25 cellular contexts compared by ENCODE assay signal in the genomic region with DNA sequence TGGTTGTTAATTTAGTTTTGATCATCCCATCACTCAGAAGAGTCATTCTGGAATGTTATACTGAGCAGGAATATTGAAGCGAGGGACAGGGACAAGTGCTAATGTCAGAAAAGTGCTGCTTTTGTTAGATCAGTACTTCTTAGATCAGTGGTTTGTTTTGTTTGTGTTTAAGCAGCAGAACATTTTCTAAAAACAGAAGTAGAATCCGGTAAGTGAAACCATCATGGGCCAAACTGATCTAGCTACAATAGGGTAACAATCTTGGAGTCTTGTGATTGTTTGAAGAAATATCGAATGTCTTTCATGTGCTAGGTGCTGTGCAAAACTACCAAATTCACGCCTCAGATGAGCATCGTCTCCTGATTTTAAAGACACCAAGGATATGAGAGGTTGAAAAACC.
"Had no signal": no experiment of that assay in that cellular context is flagged by ENCODE, and none has a peak within 500 bp of the region (broad histone marks: within the 10 kb centered on the region; RNA-seq: fewer than 3 reads in every experiment).

No MANE protein-coding gene starts in this region.

- H3K4me1 Mint-ChIP-seq: activated CD4-positive, alpha-beta T cell treated with anti-CD3 and anti-CD28 coated beads, Interleukin-2, amount 10 ng/mL, durations not matched to agents 24 days and 14 days; central memory CD8-positive, alpha-beta T cell; nephron had no signal

- H3K4me1 ChIP-seq: colonic mucosa, foreskin keratinocyte, lower lobe of right lung, transverse colon, uterus had no signal

- H3K27ac Mint-ChIP-seq: activated CD4-positive, alpha-beta T cell treated with anti-CD3 and anti-CD28 coated beads, Interleukin-2, amount 10 ng/mL, durations not matched to agents 24 days and 14 days; activated CD8-positive, alpha-beta T cell treated with anti-CD3 and anti-CD28 coated beads, Interleukin-2, amount 10 ng/mL, durations not matched to agents 7 days and 5 days; endodermal cell; nephron; T-helper 2 cell treated with Interferon-gamma antibody and Interleukin-4, amounts not matched to agents 5 μg/mL and 100 μg/mL, for 36 hours had no signal

- H2AFZ ChIP-seq: hepatocyte had no signal

- H3K79me2 ChIP-seq: hepatocyte had no signal

- H3K9me3 Mint-ChIP-seq: activated CD4-positive, alpha-beta T cell treated with anti-CD3 and anti-CD28 coated beads, Interleukin-2, amount 10 ng/mL, durations not matched to agents 24 days and 14 days; central memory CD8-positive, alpha-beta T cell; endodermal cell; nephron; T-helper 2 cell treated with Interferon-gamma antibody and Interleukin-4, amounts not matched to agents 5 μg/mL and 100 μg/mL, for 36 hours had no signal

- H3K27ac ChIP-seq: colonic mucosa, epithelial cell of prostate, foreskin keratinocyte, hepatocyte, lower lobe of right lung, transverse colon, uterus had no signal

- H3K36me3 ChIP-seq: colonic mucosa, lower lobe of right lung, transverse colon, uterus had no signal

- H3K4me2 ChIP-seq: hepatocyte had no signal

- ATAC-seq: activated CD8-positive, alpha-beta T cell treated with anti-CD3 and anti-CD28 coated beads, Interleukin-2, amount 10 ng/mL, durations not matched to agents 7 days and 5 days; foreskin keratinocyte; left colon; lower lobe of right lung; stimulated activated naive CD8-positive, alpha-beta T cell treated with anti-CD3 and anti-CD28 coated beads, Interleukin-15, Interleukin-2, amounts not matched to agents 100 U/mL and 50 U/mL, for 24 hours had no signal

- H3K9me3 ChIP-seq: colonic mucosa, lower lobe of right lung, transverse colon, uterus had no signal

- H3K4me3 ChIP-seq: colonic mucosa, hepatocyte, lower lobe of right lung, transverse colon, uterus had no signal

- DNase-seq: activated CD4-positive, alpha-beta T cell treated with anti-CD3 and anti-CD28 coated beads, Interleukin-2, amount 10 ng/mL, durations not matched to agents 24 days and 14 days; activated CD8-positive, alpha-beta T cell treated with anti-CD3 and anti-CD28 coated beads, Interleukin-2, amount 10 ng/mL, durations not matched to agents 7 days and 5 days; activated effector memory CD4-positive, alpha-beta T cell treated with anti-CD3 and anti-CD28 coated beads, Interleukin-2, amount 50 U/mL, for 16 hours; activated naive CD4-positive, alpha-beta T cell treated with anti-CD3 and anti-CD28 coated beads, Interleukin-2, amount 50 U/mL, for 16 hours; activated T-cell treated with anti-CD3 and anti-CD28 coated beads, Interleukin-2, amount 50 U/mL, for 48 hours; aorta; colonic mucosa; endodermal cell; foreskin keratinocyte; islet precursor cell; left colon; lower lobe of right lung; retina; stimulated activated CD4-positive, alpha-beta T cell treated with anti-CD3 and anti-CD28 coated beads, Interleukin-12 subunit alpha, Interleukin-12 subunit beta, amount 100 ng/mL, for 4 hours; stimulated activated CD4-positive, alpha-beta T cell treated with anti-CD3 and anti-CD28 coated beads, Interleukin-1b, Interleukin-23, amount 100 ng/mL, for 48 hours; stimulated activated CD8-positive, alpha-beta memory T cell treated with anti-CD3 and anti-CD28 coated beads, Interleukin-4, amount 100 ng/mL, for 48 hours; stimulated activated naive CD8-positive, alpha-beta T cell treated with anti-CD3 and anti-CD28 coated beads, Interleukin-15, Interleukin-2, amounts not matched to agents 100 U/mL and 50 U/mL, for 24 hours; substantia nigra; transverse colon; uterus had no signal

- H3K27me3 ChIP-seq: colonic mucosa, hepatocyte, transverse colon, uterus had no signal

- H3K4me3 Mint-ChIP-seq: activated CD4-positive, alpha-beta T cell treated with anti-CD3 and anti-CD28 coated beads, Interleukin-2, amount 10 ng/mL, durations not matched to agents 24 days and 14 days; activated CD8-positive, alpha-beta T cell treated with anti-CD3 and anti-CD28 coated beads, Interleukin-2, amount 10 ng/mL, durations not matched to agents 7 days and 5 days; central memory CD8-positive, alpha-beta T cell; endodermal cell; nephron; T-helper 2 cell treated with Interferon-gamma antibody and Interleukin-4, amounts not matched to agents 5 μg/mL and 100 μg/mL, for 36 hours had no signal
